In genomic region chr20:50115591-50116367, GRCh38 we compare ENCODE assay signal across 8 cellular contexts. TPM values are rescaled to one million over a fixed set of nuclear protein-coding genes. Genes with fewer than 3 reads are reported as not detected.
DNase-seq lines count a peak whose midpoint lies in the region; ATAC-seq and TF ChIP-seq lines count a peak whose summit lies in the region.

No MANE protein-coding gene starts in this region.

- H3K36me3 ChIP-seq in uterus = no peaks in the 10 kb centered on the region

- TF ChIP-seq CTCF in uterus (IDR thresholded peaks at IDR 0.05) = peak in 1 of 4 experiments; percentile 29

- H3K27me3 Mint-ChIP-seq in T-helper 17 cell = no peaks in the 10 kb centered on the region

- H3K9me3 ChIP-seq in T-helper 17 cell (ENCODE audit: control insufficient read depth, low read length, poor library complexity, severe bottlenecking) (no peaks in the 10 kb centered on the region), right cardiac atrium (ENCODE audit: control insufficient read depth, low read length) (no peaks in the 10 kb centered on the region), uterus (no peaks in the 10 kb centered on the region)

- H3K27me3 ChIP-seq in right cardiac atrium (ENCODE audit: control insufficient read depth, insufficient read depth) (no peaks in the 10 kb centered on the region), uterus (no peaks in the 10 kb centered on the region)

- peak; percentile 33 to 48 for TF ChIP-seq POLR2A in uterus (IDR thresholded peaks at IDR 0.05)

- peak overlapping the region; percentile 88 for H3K4me3 Mint-ChIP-seq in T-helper 17 cell

- H3K4me1 ChIP-seq in right cardiac atrium (ENCODE audit: control insufficient read depth, insufficient read depth, low read length) (peaks cover 13% of the 10 kb centered on the region), uterus (peaks cover 5 to 8% of the 10 kb centered on the region in 2 donors)

- DNase-seq in NCI-H1694 treated with DMSO at 0.1 percent for 48 hours (lab: John Stamatoyannopoulos, UW) (peak; percentile 89), T-helper 17 cell (peak; percentile 79 to 84 (median 79)), anterior cingulate cortex (lab: John Stamatoyannopoulos, UW) (peak; percentile 70 to 98 (median 94)), right cardiac atrium (peak; percentile 97 to 99 (median 98)), pulmonary artery endothelial cell (ENCODE audit: low read depth, low spot score) (peak; percentile 91), uterus (peak; percentile 97 to 98)

- H3K27ac ChIP-seq in right cardiac atrium (ENCODE audit: low read length) = peak overlapping the region; percentile 50
- H3K27ac ChIP-seq in uterus = peak overlapping the region; percentile 65 to 74

- WGBS in right cardiac atrium = under 1% methylated on average over 24 of the region's 24 CpGs

- intact Hi-C loops in right cardiac atrium (cut with DNase I) (no loop called here), uterus (cut with DNase I; ENCODE audit: low total_unique reads) (no loop called here)

- peak; percentile 68 for ATAC-seq in GM18499 (IDR thresholded peaks at IDR 0.05; ENCODE audit: insufficient read depth, unreplicated experiment)
- ATAC-seq in HG02938 (IDR thresholded peaks at IDR 0.05; ENCODE audit: unreplicated experiment) = peak; percentile 67
- peak; percentile 87 for ATAC-seq in T-helper 17 cell
- peak; percentile 90 to 94 for ATAC-seq in right cardiac atrium

- H3K4me3 ChIP-seq in right cardiac atrium (ENCODE audit: low read length) (peak overlapping the region; percentile 87), uterus (peak overlapping the region; percentile 33 to 37)

- H3K36me3 Mint-ChIP-seq in T-helper 17 cell (ENCODE audit: low read depth) = peaks cover 5% of the 10 kb centered on the region

- H3K27ac Mint-ChIP-seq in T-helper 17 cell = peak overlapping the region; percentile 88

- H3K4me1 Mint-ChIP-seq in T-helper 17 cell = peaks cover 44% of the 10 kb centered on the region

RNA-seq across cellular contexts. Expression of gene UBE2V1, which starts 2.8 kb away (rescaled TPM):
- total RNA-seq in T-helper 17 cell (100 to 1,000 TPM; 124 to 151 TPM), right cardiac atrium (100 to 1,000 TPM in 1 of 4 donors, 10 to 100 TPM in 3; 86.8 to 120 (median 91.9) TPM), pulmonary artery endothelial cell (38.1 and 46.9 TPM in 2 replicates), uterus (100 to 1,000 TPM in 1 of 4 donors, 10 to 100 TPM in 3; 45.6 to 124 (median 62.9) TPM)
- polyA plus RNA-seq in right cardiac atrium = 86.0 TPM

RNA-seq across cellular contexts. Expression of gene PEDS1, which starts 37.7 kb away (rescaled TPM):
- total RNA-seq in T-helper 17 cell (10 to 100 TPM; 14.3 to 22.6 TPM), right cardiac atrium (10 to 100 TPM; 19.3 to 25.2 (median 21.6) TPM), pulmonary artery endothelial cell (35.3 and 38.7 TPM in 2 replicates), uterus (10 to 100 TPM in 1 of 4 donors, 1 to 10 TPM in 3; 1.5 to 19.8 (median 6.1) TPM)
- 26.8 TPM for polyA plus RNA-seq in right cardiac atrium

Comparison
In these comparisons a context has a peak if more than half of its experiments do, and no peak if none do; other contexts are left out.
1. Peak in every context shown above with its lines: DNase-seq, ATAC-seq, H3K4me3 ChIP-seq and H3K27ac ChIP-seq.